11 cellular contexts compared by ENCODE assay signal in the genomic region with DNA sequence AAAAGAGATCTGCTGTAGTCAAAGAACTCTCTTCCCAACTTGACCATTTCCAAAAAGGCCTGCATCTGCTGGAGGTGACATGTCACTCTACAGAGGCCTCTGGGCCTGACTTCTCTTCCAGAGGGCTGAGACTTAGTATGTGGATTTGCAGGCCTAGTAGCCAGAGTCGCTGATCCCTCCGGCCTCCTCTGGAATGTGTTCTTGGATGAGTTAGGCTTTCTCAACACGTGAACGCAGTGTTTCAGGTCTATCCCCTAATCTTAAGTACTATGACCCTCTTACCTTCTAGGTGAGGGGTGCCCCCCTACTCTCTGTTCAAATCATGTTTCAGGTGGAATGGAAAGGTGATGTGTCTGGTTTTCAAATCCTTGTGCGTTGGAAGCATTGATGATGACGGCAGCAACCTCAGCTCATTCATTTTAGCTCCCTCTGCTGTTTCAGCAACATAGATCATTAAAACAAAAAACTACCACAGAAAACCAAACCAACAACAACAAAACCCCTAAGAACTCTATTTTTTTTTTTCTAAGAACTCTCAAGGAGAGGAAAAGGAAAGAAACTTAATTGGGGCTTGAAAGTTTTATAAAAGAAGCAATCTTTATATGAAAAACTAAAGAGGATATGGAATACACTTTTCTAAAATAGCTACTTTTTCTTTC. TPM values are rescaled to one million over a fixed set of nuclear protein-coding genes. Genes with fewer than 3 reads are reported as not detected.
DNase-seq lines count a peak whose midpoint lies in the region; ATAC-seq, FAIRE-seq and TF ChIP-seq lines count a peak whose summit lies in the region.
"Had no signal": no experiment of that assay in that cellular context is flagged by ENCODE, and none has a peak within 500 bp of the region (broad histone marks: within the 10 kb centered on the region; RNA-seq: fewer than 3 reads in every experiment).

No MANE protein-coding gene starts in this region.

- no peak overlapping the region for H3K4me2 ChIP-seq in PC-3 (ENCODE audit: low read length)
- H3K4me2 ChIP-seq in Karpas-422 (ENCODE audit: low read depth, low read length, poor library complexity, severe bottlenecking) = no peak overlapping the region

- 0 out of 2 replicates have a peak, but pooled peaks cover under 1% of the 10 kb centered on the region for H3K4me1 ChIP-seq in PC-3 (ENCODE audit: insufficient read depth, low read length)
- H3K4me1 ChIP-seq in small intestine (ENCODE audit: control insufficient read depth in 2 of 2, insufficient read depth in 1 of 2, low read depth in 1 of 2, low read length in 1 of 2) = no peaks in the 10 kb centered on the region
- H3K4me1 ChIP-seq in Karpas-422 (ENCODE audit: low read length) = no peaks in the 10 kb centered on the region

- ATAC-seq in PC-3 (no peak), sciatic nerve (peak; percentile 77)
- no peak for ATAC-seq in activated T-cell treated with anti-CD3 and anti-CD28 coated beads, Interleukin-2, amount 50 U/mL, for 4 hours

- 59 to 60% (median 60%) methylated on average over 6 of the region's 6 CpGs for WGBS in small intestine, 3 donors

- H3K9ac ChIP-seq in PC-3 (ENCODE audit: low read length) = no peak overlapping the region
- no peak overlapping the region for H3K9ac ChIP-seq in Karpas-422 (ENCODE audit: low read length)

- intact Hi-C loops in PC-3 (cut with micrococcal nuclease) (loop anchor here (10.0 kb wide), 1 partner anchor 98 kb away; a partner anchor contains a TSS), sciatic nerve (cut with DNase I) (no loop called here)

- H3K9me3 ChIP-seq in PC-3 (ENCODE audit: low read length) = no peaks in the 10 kb centered on the region
- H3K9me3 ChIP-seq in small intestine (ENCODE audit: control insufficient read depth, low read depth) = no peaks in the 10 kb centered on the region
- H3K9me3 ChIP-seq in Karpas-422 (ENCODE audit: low read length) = no peaks in the 10 kb centered on the region

- H3K27me3 Mint-ChIP-seq in activated T-cell treated with anti-CD3 and anti-CD28 coated beads, Interleukin-2, amount 50 U/mL, for 4 hours (ENCODE audit: low read depth) = peaks cover 1% of the 10 kb centered on the region
- H3K27me3 Mint-ChIP-seq: IgD-negative memory B cell had no signal

- H2AFZ ChIP-seq in PC-3 (ENCODE audit: low read length) = no peak overlapping the region
- no peak overlapping the region for H2AFZ ChIP-seq in Karpas-422 (ENCODE audit: low read length)

- H3K36me3 ChIP-seq in PC-3 (ENCODE audit: low read depth, low read length) (no peaks in the 10 kb centered on the region), small intestine (ENCODE audit: control insufficient read depth in 2 of 2, insufficient read depth in 2 of 2, low read length in 2 of 2) (no peaks in the 10 kb centered on the region), Karpas-422 (ENCODE audit: insufficient read depth, low read length) (no peaks in the 10 kb centered on the region)

- H4K20me1 ChIP-seq in PC-3 (ENCODE audit: low read length) = no peaks in the 10 kb centered on the region
- no peaks in the 10 kb centered on the region for H4K20me1 ChIP-seq in Karpas-422 (ENCODE audit: insufficient read depth, low read depth, low read length)

- H3K9me3 Mint-ChIP-seq in activated T-cell treated with anti-CD3 and anti-CD28 coated beads, Interleukin-2, amount 50 U/mL, for 4 hours = no peaks in the 10 kb centered on the region
- H3K9me3 Mint-ChIP-seq: IgD-negative memory B cell; T-helper 1 cell treated with Interleukin-12 subunit alpha and Interleukin-12 subunit beta and Interleukin-4 antibody, amounts not matched to agents 30 μg/mL and 1 μg/mL, for 36 hours had no signal

- BruUV-seq in PC-3 (replicated peaks; lab: Mats Ljungman, UMichigan) = no TSS peak

- H3K4me1 Mint-ChIP-seq in activated T-cell treated with anti-CD3 and anti-CD28 coated beads, Interleukin-2, amount 50 U/mL, for 4 hours (ENCODE audit: low read depth) = no peaks in the 10 kb centered on the region

- H3K4me3 Mint-ChIP-seq in activated T-cell treated with anti-CD3 and anti-CD28 coated beads, Interleukin-2, amount 50 U/mL, for 4 hours = no peak overlapping the region
- H3K4me3 Mint-ChIP-seq: IgD-negative memory B cell; T-helper 1 cell treated with Interleukin-12 subunit alpha and Interleukin-12 subunit beta and Interleukin-4 antibody, amounts not matched to agents 30 μg/mL and 1 μg/mL, for 36 hours had no signal

- H3F3A ChIP-seq in PC-3 (ENCODE audit: low read length, unreplicated experiment) = no peaks in the 10 kb centered on the region

- CTCF ChIA-PET in PC-3 (lab: Charles Lee) = interaction anchor here (0.6 kb wide), 2 partner anchors 42 to 382 kb away, joined by 3 to 4 read pairs; no protein-coding TSS in a partner anchor

- DNase-seq in NCI-H1694 (lab: John Stamatoyannopoulos, UW) (peak; percentile 15), NCI-H1694 treated with DMSO at 0.1 percent for 48 hours (lab: John Stamatoyannopoulos, UW) (no peak), PC-3 (no peak), fibroblast of peridontal ligament (ENCODE audit: extremely low read depth) (peak; percentile 51), sciatic nerve (ENCODE audit: low spot score) (no peak), small intestine (no peak), Karpas-422 (no peak)
- DNase-seq in activated T-cell treated with anti-CD3 and anti-CD28 coated beads, Interleukin-2, amount 50 U/mL, for 4 hours = no peak
- DNase-seq: C1 segment of cervical spinal cord had no signal

- H3K9me2 ChIP-seq in PC-3 (replicated peaks; ENCODE audit: low read length) (no peaks in the 10 kb centered on the region), Karpas-422 (replicated peaks; ENCODE audit: insufficient read depth, low read length) (no peaks in the 10 kb centered on the region)

- FAIRE-seq in small intestine (lab: Jason Lieb, UNC) = no peak

- no peaks in the 10 kb centered on the region for H3K36me3 Mint-ChIP-seq in activated T-cell treated with anti-CD3 and anti-CD28 coated beads, Interleukin-2, amount 50 U/mL, for 4 hours (ENCODE audit: insufficient read depth)
- H3K36me3 Mint-ChIP-seq: IgD-negative memory B cell had no signal

- H3K27ac ChIP-seq in PC-3 (ENCODE audit: low read length) (no peak overlapping the region), small intestine (ENCODE audit: low read depth in 1 of 2, low read length in 1 of 2) (no peak overlapping the region), Karpas-422 (ENCODE audit: low read length) (no peak overlapping the region)

- peak; percentile 47; the same call in 1 of the 2 replicates for TF ChIP-seq CTCF in PC-3 (conservative IDR thresholded peaks at IDR 0.05; ENCODE audit: low read depth, low read length)

- H3K27me3 ChIP-seq in PC-3 (ENCODE audit: low read length) (no peaks in the 10 kb centered on the region), small intestine (ENCODE audit: control insufficient read depth in 2 of 2, insufficient read depth in 2 of 2, low read length in 2 of 2) (no peaks in the 10 kb centered on the region), Karpas-422 (ENCODE audit: low read length) (no peaks in the 10 kb centered on the region)

- H3K4me3 ChIP-seq in PC-3 (ENCODE audit: low read length) (no peak overlapping the region), small intestine (ENCODE audit: low read depth in 1 of 2, low read length in 2 of 2) (no peak overlapping the region), Karpas-422 (ENCODE audit: low read length) (no peak overlapping the region)

- POLR2A ChIA-PET in PC-3 (lab: Charles Lee; ENCODE audit: unreplicated experiment) = interaction anchor here (0.7 kb wide), 1 partner anchor 157 kb away, joined by 8 read pairs; no protein-coding TSS in a partner anchor

- H3K79me2 ChIP-seq in PC-3 (ENCODE audit: low read length) (no peaks in the 10 kb centered on the region), Karpas-422 (ENCODE audit: low read length) (no peaks in the 10 kb centered on the region)

RNA-seq across cellular contexts. Expression of a gene that starts 56.4 kb away (rescaled TPM):
- 22.6 and 29.6 TPM in 2 replicates for total RNA-seq in PC-3 (2014; rRNA removed)
- 16.0 TPM for total RNA-seq in sciatic nerve
- polyA plus RNA-seq in small intestine = 10 to 100 TPM; 10.3 to 13.4 (median 12.5) TPM
- 10.6 and 16.9 TPM in 2 replicates for total RNA-seq in Karpas-422 (2014; rRNA removed; shearing (Covaris generic); ENCODE audit: low replicate concordance)
- 10 to 100 TPM; 28.0 to 30.7 (median 29.7) TPM for total RNA-seq in activated T-cell treated with anti-CD3 and anti-CD28 coated beads, Interleukin-2, amount 50 U/mL, for 4 hours

RNA-seq across cellular contexts. Expression of a gene that starts 56.5 kb away (rescaled TPM):
- total RNA-seq in PC-3 (2014; rRNA removed) (19.7 and 20.0 TPM in 2 replicates), sciatic nerve (41.8 TPM)
- 10 to 100 TPM; 12.3 to 19.9 (median 18.4) TPM for polyA plus RNA-seq in small intestine
- 32.5 and 34.5 TPM in 2 replicates for total RNA-seq in Karpas-422 (2014; rRNA removed; shearing (Covaris generic); ENCODE audit: low replicate concordance)
- total RNA-seq in activated T-cell treated with anti-CD3 and anti-CD28 coated beads, Interleukin-2, amount 50 U/mL, for 4 hours = 10 to 100 TPM; 21.2 to 24.3 (median 23.4) TPM

Comparison
In these comparisons a context has a peak if more than half of its experiments do, and no peak if none do; other contexts are left out.
1. DNase-seq: peak in NCI-H1694 (single experiment) and fibroblast of peridontal ligament (single experiment); none in NCI-H1694 treated with DMSO at 0.1 percent for 48 hours (single experiment), PC-3 (single experiment), sciatic nerve (single experiment), small intestine (single experiment), Karpas-422 (single experiment) and activated T-cell treated with anti-CD3 and anti-CD28 coated beads, Interleukin-2, amount 50 U/mL, for 4 hours (single experiment).